17 cellular contexts compared by ENCODE assay signal in genomic region chr10:52056296-52056695, GRCh38.
"Had no signal": no experiment of that assay in that cellular context is flagged by ENCODE, and none has a peak within 500 bp of the region (broad histone marks: within the 10 kb centered on the region; RNA-seq: fewer than 3 reads in every experiment).

No MANE protein-coding gene starts in this region.

- H3K4me3 ChIP-seq: esophagus muscularis mucosa, left ventricle myocardium inferior, lung, mucosa of descending colon, right lobe of liver, tibial nerve had no signal

- H3K4me1 ChIP-seq: esophagus muscularis mucosa, left ventricle myocardium inferior, right lobe of liver, tibial nerve had no signal

- H3K27me3 ChIP-seq: esophagus muscularis mucosa, right lobe of liver, tibial nerve had no signal

- H3K36me3 ChIP-seq: esophagus muscularis mucosa, left ventricle myocardium inferior, right lobe of liver, tibial nerve had no signal

- DNase-seq: activated CD4-positive, alpha-beta memory T cell treated with anti-CD3 and anti-CD28 coated beads, Interleukin-2, amount 10 ng/mL, durations not matched to agents 7 days and 5 days; activated CD4-positive, alpha-beta T cell treated with anti-CD3 and anti-CD28 coated beads, Interleukin-2, amount 10 ng/mL, durations not matched to agents 24 days and 14 days; activated CD4-positive, CD25-positive, alpha-beta regulatory T cell treated with anti-CD3 and anti-CD28 coated beads, Interleukin-2, amount 50 U/mL, for 72 hours; activated naive CD4-positive, alpha-beta T cell; activated T-cell treated with anti-CD3 and anti-CD28 coated beads, Interleukin-2, amount 50 U/mL, for 48 hours; endodermal cell; foreskin melanocyte; left ventricle myocardium inferior; mucosa of descending colon; posterior cingulate gyrus; right lobe of liver; stimulated activated CD4-positive, alpha-beta T cell treated with anti-CD3 and anti-CD28 coated beads, Interleukin-2, amount 100 ng/mL, for 48 hours; stimulated activated naive CD4-positive, alpha-beta T cell treated with Interleukin-2 at 50 U/mL for 16 hours had no signal

- H3K27ac ChIP-seq: esophagus muscularis mucosa, left ventricle myocardium inferior, right lobe of liver, tibial nerve had no signal

- ATAC-seq: activated naive CD4-positive, alpha-beta T cell treated with anti-CD3 and anti-CD28 coated beads, Interleukin-2, amount 50 U/mL, for 72 hours; mucosa of descending colon; right lobe of liver had no signal

- H3K9me3 ChIP-seq: esophagus muscularis mucosa, left ventricle myocardium inferior, mucosa of descending colon, right lobe of liver, tibial nerve had no signal
